In the genomic region with DNA sequence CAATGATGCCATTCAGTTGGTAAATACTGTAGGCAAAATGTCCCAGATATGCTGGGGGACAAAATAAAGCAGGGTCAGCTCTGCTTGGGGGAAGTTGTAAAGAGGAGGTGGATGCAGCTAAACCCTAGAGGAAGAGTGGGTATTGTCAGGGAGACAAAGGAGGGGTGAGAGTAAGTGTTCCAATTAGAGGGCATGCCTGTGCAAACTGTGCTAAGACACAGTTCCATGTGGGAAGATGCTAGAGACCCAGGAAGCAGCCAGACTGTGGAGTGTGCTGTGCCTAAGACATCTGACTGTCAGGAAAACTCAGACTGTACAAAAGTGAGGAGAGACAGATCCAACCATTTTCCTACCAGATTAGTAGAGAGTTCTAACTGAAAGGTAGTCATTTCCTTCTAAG, we compare ENCODE assay signal across 17 cellular contexts.
DNase-seq lines count a peak whose midpoint lies in the region; ATAC-seq, FAIRE-seq and TF ChIP-seq lines count a peak whose summit lies in the region.
"Had no signal": no experiment of that assay in that cellular context is flagged by ENCODE, and none has a peak within 500 bp of the region (broad histone marks: within the 10 kb centered on the region; RNA-seq: fewer than 3 reads in every experiment).

No MANE protein-coding gene starts in this region.

- H3K4me3 ChIP-seq in PC-9 (no peak overlapping the region), fibroblast of lung (replicated peaks in 1 of 4; ENCODE audit: control extremely low read depth in 1 of 4, insufficient read depth in 1 of 4, low read depth in 3 of 4, low read length in 4 of 4) (no peak overlapping the region), skeletal muscle satellite cell (ENCODE audit: low read length) (no peak overlapping the region), MM.1S (ENCODE audit: low read length) (no peak overlapping the region)
- H3K4me3 ChIP-seq: left ventricle myocardium inferior, ovary, SJCRH30, stomach had no signal

- H3K9ac ChIP-seq in fibroblast of lung (ENCODE audit: insufficient read depth, low read length), result no peak overlapping the region
- H3K9ac ChIP-seq in skeletal muscle satellite cell (ENCODE audit: low read depth, low read length), result peak overlapping the region; percentile 12
- no peak overlapping the region for H3K9ac ChIP-seq in MM.1S (ENCODE audit: low read length)

- no TSS peak for BruUV-seq in PC-9 (replicated peaks; lab: Mats Ljungman, UMichigan)

- POLR2A ChIA-PET in PC-9 (lab: Charles Lee; ENCODE audit: unreplicated experiment), result no interaction called here

- H2AFZ ChIP-seq in PC-9 (0 out of 2 replicates have a peak overlapping the region, but pooled peaks have one; percentile 7), fibroblast of lung (ENCODE audit: low read length) (peak overlapping the region; percentile 26), MM.1S (ENCODE audit: low read length) (no peak overlapping the region)

- no peak for ATAC-seq in HG03469 (IDR thresholded peaks at IDR 0.05; ENCODE audit: unreplicated experiment)

- H3K79me2 ChIP-seq in PC-9 (ENCODE audit: low read depth), result no peaks in the 10 kb centered on the region
- H3K79me2 ChIP-seq in fibroblast of lung (ENCODE audit: control insufficient read depth, insufficient read depth, low read length), result no peaks in the 10 kb centered on the region
- H3K79me2 ChIP-seq in MM.1S (ENCODE audit: low read length), result no peaks in the 10 kb centered on the region

- DNase-seq in H54 (ENCODE audit: insufficient read length, low spot score), result no peak
- DNase-seq in PC-9, result no peak
- no peak for DNase-seq in fibroblast of lung (ENCODE audit: low read depth in 2 of 2)
- no peak for DNase-seq in H4 (ENCODE audit: low spot score)
- DNase-seq in MM.1S, result no peak
- DNase-seq: activated naive CD8-positive, alpha-beta T cell treated with anti-CD3 and anti-CD28 coated beads for 36 hours; cortex of kidney; left ventricle myocardium inferior; NCI-H187 treated with DMSO at 0.1 percent for 48 hours; NCI-H510A; ovary; stimulated activated CD4-positive, alpha-beta T cell treated with anti-CD3 and anti-CD28 coated beads, Interleukin-2, amount 100 ng/mL, for 48 hours; stomach had no signal

- 0 out of 2 replicates have a peak overlapping the region, but pooled peaks have one; percentile 32 for H3K4me2 ChIP-seq in PC-9
- H3K4me2 ChIP-seq in fibroblast of lung (ENCODE audit: extremely low read depth, insufficient read depth, low read length), result no peak overlapping the region
- H3K4me2 ChIP-seq in skeletal muscle satellite cell (ENCODE audit: low read length), result no peak overlapping the region
- no peak overlapping the region for H3K4me2 ChIP-seq in MM.1S (ENCODE audit: low read depth, low read length)

- H3K9me2 ChIP-seq in PC-9 (ENCODE audit: insufficient read depth) (no peaks in the 10 kb centered on the region), MM.1S (replicated peaks; ENCODE audit: insufficient read depth, low read length) (no peaks in the 10 kb centered on the region)

- peak; percentile 43 for FAIRE-seq in H54 (lab: Jason Lieb, UNC)
- FAIRE-seq: G401.6 had no signal

- H3F3A ChIP-seq in PC-9 (ENCODE audit: insufficient read depth, low read depth), result peaks cover 32% of the 10 kb centered on the region
- H3F3A ChIP-seq in MM.1S (ENCODE audit: insufficient read depth, low read length), result no peaks in the 10 kb centered on the region

- no peak for TF ChIP-seq POLR2A in H54 (IDR thresholded peaks at IDR 0.05; ENCODE audit: low read depth, low read length)

- H3K36me3 ChIP-seq in PC-9 (ENCODE audit: low read depth) (no peaks in the 10 kb centered on the region), fibroblast of lung (ENCODE audit: control insufficient read depth, insufficient read depth, low read length) (no peaks in the 10 kb centered on the region), skeletal muscle satellite cell (ENCODE audit: insufficient read depth, low read length) (no peaks in the 10 kb centered on the region), MM.1S (replicated peaks; ENCODE audit: insufficient read depth, low read length) (no peaks in the 10 kb centered on the region)
- H3K36me3 ChIP-seq: left ventricle myocardium inferior, ovary, SJCRH30, stomach had no signal

- H4K20me1 ChIP-seq in PC-9 (ENCODE audit: insufficient read depth) (no peaks in the 10 kb centered on the region), fibroblast of lung (ENCODE audit: control insufficient read depth, extremely low read depth, insufficient read depth, low read length) (no peaks in the 10 kb centered on the region), MM.1S (ENCODE audit: insufficient read depth, low read length) (no peaks in the 10 kb centered on the region)

- H3K9me3 ChIP-seq in PC-9 (ENCODE audit: insufficient read depth, low read depth) (no peaks in the 10 kb centered on the region), fibroblast of lung (ENCODE audit: control insufficient read depth, insufficient read depth, low read depth, low read length) (no peaks in the 10 kb centered on the region), skeletal muscle satellite cell (replicated peaks; ENCODE audit: low read length) (no peaks in the 10 kb centered on the region), MM.1S (replicated peaks; ENCODE audit: insufficient read depth, low read length) (no peaks in the 10 kb centered on the region)
- H3K9me3 ChIP-seq: left ventricle myocardium inferior, ovary, SJCRH30, stomach had no signal

- H3K27me3 ChIP-seq in PC-9 (ENCODE audit: insufficient read depth, low read depth) (no peaks in the 10 kb centered on the region), fibroblast of lung (ENCODE audit: control insufficient read depth, insufficient read depth, low read length) (no peaks in the 10 kb centered on the region), skeletal muscle satellite cell (ENCODE audit: control insufficient read depth, insufficient read depth, low read length) (no peaks in the 10 kb centered on the region), MM.1S (replicated peaks; ENCODE audit: insufficient read depth, low read length) (no peaks in the 10 kb centered on the region)
- H3K27me3 ChIP-seq: ovary, stomach had no signal

- H3K4me1 ChIP-seq in PC-9 (replicated peaks; ENCODE audit: insufficient read depth) (peaks cover 57% of the 10 kb centered on the region), fibroblast of lung (ENCODE audit: control insufficient read depth, extremely low read depth, insufficient read depth, low read length) (peaks cover 17% of the 10 kb centered on the region), skeletal muscle satellite cell (ENCODE audit: control insufficient read depth, insufficient read depth, low read length) (peaks cover 34% of the 10 kb centered on the region), MM.1S (ENCODE audit: low read length) (no peaks in the 10 kb centered on the region)
- H3K4me1 ChIP-seq: SJCRH30 had no signal

- no peak for TF ChIP-seq CTCF in PC-9 (conservative IDR thresholded peaks at IDR 0.05)
- no peak for TF ChIP-seq CTCF in fibroblast of lung (conservative IDR thresholded peaks at IDR 0.05 in 1 of 2, IDR thresholded peaks at IDR 0.05 in 1 of 2; ENCODE audit: low read depth in 1 of 2, low read length in 2 of 2)
- no peak for TF ChIP-seq CTCF in MM.1S (IDR thresholded peaks at IDR 0.05; ENCODE audit: low read length)

- peak overlapping the region; percentile 86 for H3K27ac ChIP-seq in PC-9
- H3K27ac ChIP-seq in fibroblast of lung (ENCODE audit: insufficient read depth, low read length), result peak overlapping the region; percentile 3
- H3K27ac ChIP-seq in MM.1S (ENCODE audit: low read length), result no peak overlapping the region
- H3K27ac ChIP-seq: left ventricle myocardium inferior, ovary, SJCRH30 had no signal

- CTCF ChIA-PET in PC-9 (lab: Charles Lee), result no interaction called here

- intact Hi-C loops in PC-9 (cut with micrococcal nuclease; ENCODE audit: unreplicated experiment), result no loop called here
